ENCODE assay signal across 17 cellular contexts in genomic region chr7:116098175-116098574, GRCh38.
A peak's percentile ranks its signal among the peaks of the same experiment; 100 is the strongest.
DNase-seq lines count a peak whose midpoint lies in the region; ATAC-seq, FAIRE-seq and TF ChIP-seq lines count a peak whose summit lies in the region.
"Had no signal": no experiment of that assay in that cellular context is flagged by ENCODE, and none has a peak within 500 bp of the region (broad histone marks: within the 10 kb centered on the region; RNA-seq: fewer than 3 reads in every experiment).

No MANE protein-coding gene starts in this region.

- no peak overlapping the region; the same call in 1 of the 2 replicates for H3K4me2 ChIP-seq in HCT116 (ENCODE audit: low read length)
- no peak overlapping the region for H3K4me2 ChIP-seq in PC-3 (ENCODE audit: low read length)
- no peak overlapping the region for H3K4me2 ChIP-seq in endothelial cell of umbilical vein (ENCODE audit: insufficient read depth, low read length)
- H3K4me2 ChIP-seq: BLaER1, GM23338 had no signal

- no peaks in the 10 kb centered on the region for H3K27me3 ChIP-seq in HCT116 (ENCODE audit: insufficient read depth, low read length)
- H3K27me3 ChIP-seq in PC-3 (ENCODE audit: low read length) = no peaks in the 10 kb centered on the region
- no peaks in the 10 kb centered on the region for H3K27me3 ChIP-seq in endothelial cell of umbilical vein (ENCODE audit: control insufficient read depth in 2 of 2, insufficient read depth in 2 of 2, low read length in 2 of 2)
- no peaks in the 10 kb centered on the region for H3K27me3 ChIP-seq in effector memory CD4-positive, alpha-beta T cell (replicated peaks; ENCODE audit: control insufficient read depth, insufficient read depth, low read length, poor library complexity, severe bottlenecking)
- H3K27me3 ChIP-seq: BLaER1 had no signal

- no peak overlapping the region for H3K4me3 ChIP-seq in HCT116 (replicated peaks in 1 of 2; ENCODE audit: low read depth in 1 of 2, low read length in 2 of 2)
- H3K4me3 ChIP-seq in PC-3 (ENCODE audit: low read length) = no peak overlapping the region
- H3K4me3 ChIP-seq in endothelial cell of umbilical vein (replicated peaks in 1 of 3; ENCODE audit: insufficient read depth in 1 of 3, low read depth in 1 of 3, low read length in 3 of 3) = no peak overlapping the region
- H3K4me3 ChIP-seq in effector memory CD4-positive, alpha-beta T cell (ENCODE audit: insufficient read depth, low read depth, low read length, poor library complexity, severe bottlenecking) = no peak overlapping the region
- H3K4me3 ChIP-seq: BLaER1, GM23338, HAP-1 had no signal

- DNase-seq in HCT116 (ENCODE audit: low read depth, low spot score) (no peak), PC-3 (no peak), endothelial cell of umbilical vein (ENCODE audit: low read depth, low spot score) (no peak), AG08396 (ENCODE audit: low spot score) (no peak), ecto neural progenitor cell (ENCODE audit: low spot score) (no peak)
- no peak for DNase-seq in effector memory CD4-positive, alpha-beta T cell
- DNase-seq: CD4-positive, alpha-beta T cell; CD8-positive, alpha-beta memory T cell; DMS79 treated with DMSO at 0.1 percent for 48 hours; GF-D8 had no signal

- no peaks in the 10 kb centered on the region for H4K20me1 ChIP-seq in HCT116 (ENCODE audit: insufficient read depth)
- no peaks in the 10 kb centered on the region for H4K20me1 ChIP-seq in PC-3 (ENCODE audit: low read length)
- H4K20me1 ChIP-seq in endothelial cell of umbilical vein (replicated peaks; ENCODE audit: control insufficient read depth, extremely low read depth, insufficient read depth, low read length) = no peaks in the 10 kb centered on the region
- H4K20me1 ChIP-seq: BLaER1 had no signal

- H3K27ac ChIP-seq in HCT116 (ENCODE audit: low read depth, low read length) (no peak overlapping the region), PC-3 (ENCODE audit: low read length) (peak overlapping the region; percentile 75; the same call in 1 of the 2 replicates), endothelial cell of umbilical vein (ENCODE audit: insufficient read depth, low read depth, low read length) (peak overlapping the region; percentile 80)
- H3K27ac ChIP-seq in effector memory CD4-positive, alpha-beta T cell (ENCODE audit: insufficient read depth, low read length, poor library complexity, severe bottlenecking) = no peak overlapping the region
- H3K27ac ChIP-seq: BLaER1, C4-2B had no signal

- H3K9me3 ChIP-seq in HCT116 (ENCODE audit: control insufficient read depth in 1 of 2, insufficient read depth in 1 of 2, low read depth in 1 of 2, low read length in 2 of 2) (no peaks in the 10 kb centered on the region), PC-3 (ENCODE audit: low read length) (no peaks in the 10 kb centered on the region), endothelial cell of umbilical vein (replicated peaks; ENCODE audit: control insufficient read depth, insufficient read depth, low read length) (no peaks in the 10 kb centered on the region)
- no peaks in the 10 kb centered on the region for H3K9me3 ChIP-seq in effector memory CD4-positive, alpha-beta T cell (ENCODE audit: control insufficient read depth, low read length)
- H3K9me3 ChIP-seq: BLaER1, HAP-1 had no signal

- no peak for TF ChIP-seq RAD21 in HCT116 (IDR thresholded peaks at IDR 0.05; ENCODE audit: low read depth)

- no peak overlapping the region for H3K9ac ChIP-seq in HCT116 (ENCODE audit: low read length)
- H3K9ac ChIP-seq in PC-3 (ENCODE audit: low read length) = no peak overlapping the region
- H3K9ac ChIP-seq in endothelial cell of umbilical vein (replicated peaks; ENCODE audit: extremely low read depth, insufficient read depth, low read length) = no peak overlapping the region
- H3K9ac ChIP-seq: BLaER1 had no signal

- no peak for TF ChIP-seq POLR2A in HCT116 (IDR thresholded peaks at IDR 0.05; ENCODE audit: borderline replicate concordance, extremely low read depth, insufficient read depth, insufficient read length)
- no peak for TF ChIP-seq POLR2A in endothelial cell of umbilical vein (IDR thresholded peaks at IDR 0.05; ENCODE audit: low read depth, low read length)

- no peaks in the 10 kb centered on the region for H3F3A ChIP-seq in PC-3 (ENCODE audit: low read length, unreplicated experiment)

- H3K36me3 ChIP-seq in HCT116 (ENCODE audit: control insufficient read depth in 1 of 2, insufficient read depth in 2 of 2, low read length in 2 of 2) = no peaks in the 10 kb centered on the region
- H3K36me3 ChIP-seq in PC-3 (ENCODE audit: low read depth, low read length) = no peaks in the 10 kb centered on the region
- no peaks in the 10 kb centered on the region for H3K36me3 ChIP-seq in endothelial cell of umbilical vein (ENCODE audit: control insufficient read depth in 2 of 2, extremely low read depth in 1 of 2, insufficient read depth in 2 of 2, low read length in 2 of 2)
- H3K36me3 ChIP-seq in effector memory CD4-positive, alpha-beta T cell (ENCODE audit: control insufficient read depth, insufficient read depth, low read length) = no peaks in the 10 kb centered on the region
- H3K36me3 ChIP-seq: BLaER1, HAP-1 had no signal

- H3K79me2 ChIP-seq in HCT116 (ENCODE audit: insufficient read depth, low read length) = no peaks in the 10 kb centered on the region
- H3K79me2 ChIP-seq in PC-3 (ENCODE audit: low read length) = no peaks in the 10 kb centered on the region
- H3K79me2 ChIP-seq in endothelial cell of umbilical vein (ENCODE audit: control insufficient read depth, insufficient read depth, low read length) = no peaks in the 10 kb centered on the region

- dilution Hi-C loops in endothelial cell of umbilical vein (cut with MboI; ENCODE audit: extremely low pct_ligation_motif_present, low sequenced_read_pairs) = no loop called here

- H2AFZ ChIP-seq in HCT116 (ENCODE audit: low read depth, low read length, poor library complexity, severe bottlenecking) = peak overlapping the region; percentile 94
- no peak overlapping the region for H2AFZ ChIP-seq in PC-3 (ENCODE audit: low read length)
- no peak overlapping the region for H2AFZ ChIP-seq in endothelial cell of umbilical vein (ENCODE audit: low read depth, low read length)
- H2AFZ ChIP-seq: GM23338 had no signal

- BruUV-seq in HCT116 (replicated peaks; lab: Mats Ljungman, UMichigan) = no TSS peak
- no TSS peak for BruUV-seq in PC-3 (replicated peaks; lab: Mats Ljungman, UMichigan)
- no TSS peak for BruUV-seq in endothelial cell of umbilical vein (replicated peaks; lab: Mats Ljungman, UMichigan)

- intact Hi-C loops in HCT116 (cut with micrococcal nuclease) (no loop called here), PC-3 (cut with micrococcal nuclease) (no loop called here), endothelial cell of umbilical vein (cut with micrococcal nuclease) (no loop called here)

- H3K9me2 ChIP-seq in HCT116 (ENCODE audit: insufficient read depth) (no peaks in the 10 kb centered on the region), PC-3 (replicated peaks; ENCODE audit: low read length) (no peaks in the 10 kb centered on the region)

- CTCF ChIA-PET in HCT116 (lab: Charles Lee) (no interaction called here), PC-3 (lab: Charles Lee) (no interaction called here), endothelial cell of umbilical vein (lab: Charles Lee) (no interaction called here)

- ATAC-seq in HCT116 (no peak), PC-3 (no peak), SK-N-SH treated with all-trans-retinoic acid at 6 μM for 48 hours (peak; percentile 15; the same call in 2 of the 3 replicates)
- ATAC-seq: GM23338 had no signal

- no peaks in the 10 kb centered on the region for H3K9me1 ChIP-seq in endothelial cell of umbilical vein (replicated peaks; ENCODE audit: control insufficient read depth, extremely low read depth, insufficient read depth, low read length)

- RAD21 ChIA-PET in HCT116 (lab: Charles Lee; ENCODE audit: low non-redundant PET in 1 of 2, low total read pairs in 2 of 2, uncharacterized antibody in 2 of 2, unreplicated experiment in 2 of 2) = no interaction called here

- H3K4me1 ChIP-seq in HCT116 (ENCODE audit: control insufficient read depth in 1 of 2, insufficient read depth in 2 of 2, low read length in 2 of 2) (peaks cover 0 to 14% of the 10 kb centered on the region in 2 experiments; a peak in 2 of 4 replicates), PC-3 (ENCODE audit: insufficient read depth, low read length) (peaks cover 21% of the 10 kb centered on the region), endothelial cell of umbilical vein (ENCODE audit: control insufficient read depth, extremely low read depth, insufficient read depth, low read length) (peaks cover 25% of the 10 kb centered on the region)
- no peaks in the 10 kb centered on the region for H3K4me1 ChIP-seq in effector memory CD4-positive, alpha-beta T cell (ENCODE audit: control insufficient read depth, insufficient read depth, low read length, poor library complexity, severe bottlenecking)
- H3K4me1 ChIP-seq: BLaER1, HAP-1 had no signal

- POLR2A ChIA-PET in HCT116 (lab: Charles Lee) = no interaction called here
- POLR2A ChIA-PET in PC-3 (lab: Charles Lee; ENCODE audit: unreplicated experiment) = no interaction called here
- POLR2A ChIA-PET in endothelial cell of umbilical vein (lab: Charles Lee) = no interaction called here

- no peak for FAIRE-seq in endothelial cell of umbilical vein (lab: Jason Lieb, UNC)
- FAIRE-seq: GM12891, GM18507 had no signal

- TF ChIP-seq CTCF in HCT116 (IDR thresholded peaks at IDR 0.05 in 2 of 3, conservative IDR thresholded peaks at IDR 0.05 in 1 of 3; ENCODE audit: borderline replicate concordance in 1 of 3, insufficient read depth in 1 of 3, low read depth in 2 of 3, low read length in 2 of 3) (no peak), PC-3 (conservative IDR thresholded peaks at IDR 0.05; ENCODE audit: low read depth, low read length) (no peak), endothelial cell of umbilical vein (IDR thresholded peaks at IDR 0.05; ENCODE audit: extremely low read depth in 1 of 2, insufficient read depth in 1 of 2, low read depth in 1 of 2, low read length in 2 of 2) (no peak)

TF ChIP-seq in HCT116, 20 proteins besides CTCF, POLR2A, EP300 and RAD21 (continues in another document):
- TF ChIP-seq SRF (IDR thresholded peaks at IDR 0.05; ENCODE audit: low read depth) = no peak
- TF ChIP-seq SP1 (IDR thresholded peaks at IDR 0.05; ENCODE audit: low read depth) = no peak

TF ChIP-seq in SK-N-SH treated with all-trans-retinoic acid at 6 μM for 48 hours, 23 proteins besides CTCF, POLR2A, EP300 and RAD21 (continues in another document):
- TF ChIP-seq PPARA (CRISPR knock-in tag; IDR thresholded peaks at IDR 0.05; ENCODE audit: borderline replicate concordance) = no peak
- no peak for TF ChIP-seq ARNTL (CRISPR knock-in tag; IDR thresholded peaks at IDR 0.05; ENCODE audit: borderline replicate concordance, low read depth)
- TF ChIP-seq TOX (CRISPR knock-in tag; IDR thresholded peaks at IDR 0.05; ENCODE audit: borderline replicate concordance) = no peak
- TF ChIP-seq TCF4 (CRISPR knock-in tag; IDR thresholded peaks at IDR 0.05; ENCODE audit: borderline replicate concordance) = no peak

TF ChIP-seq in endothelial cell of umbilical vein, 7 proteins besides CTCF, POLR2A, EP300 and RAD21 (continues in another document):
- TF ChIP-seq GATA2 (IDR thresholded peaks at IDR 0.05; ENCODE audit: insufficient read depth, insufficient read length, low read depth, low read length) = no peak
- no peak for TF ChIP-seq FOS (IDR thresholded peaks at IDR 0.05; ENCODE audit: borderline replicate concordance, insufficient read depth, low read length)
- TF ChIP-seq JUN (IDR thresholded peaks at IDR 0.05; ENCODE audit: borderline replicate concordance, insufficient read depth, insufficient read length, low read depth) = no peak

Comparison
In these comparisons a context has a peak if more than half of its experiments do, and no peak if none do; other contexts are left out.
1. H3K27ac ChIP-seq: peak in PC-3 (single experiment) and endothelial cell of umbilical vein (single experiment); none in HCT116 (single experiment) and effector memory CD4-positive, alpha-beta T cell (single experiment).